In genomic region chr17:76700627-76701470, GRCh38 we compare ENCODE assay signal across 8 cellular contexts. TPM values are rescaled to one million over a fixed set of nuclear protein-coding genes. Genes with fewer than 3 reads are reported as not detected.
DNase-seq lines count a peak whose midpoint lies in the region; ATAC-seq and TF ChIP-seq lines count a peak whose summit lies in the region.

No MANE protein-coding gene starts in this region.

- no peak overlapping the region for H3K4me3 Mint-ChIP-seq in MCF 10A (ENCODE audit: unreplicated experiment)

- H3K27ac ChIP-seq in breast epithelium (peak overlapping the region; percentile 89 to 96), transverse colon (peak overlapping the region; percentile 76 to 92 (median 86))

- no peak for ATAC-seq in HG03135 (IDR thresholded peaks at IDR 0.05; ENCODE audit: unreplicated experiment)

- intact Hi-C loops in breast epithelium (cut with DNase I; ENCODE audit: low total_unique reads): no loop called here
- intact Hi-C loops in MCF 10A (cut with micrococcal nuclease): no loop called here
- intact Hi-C loops in transverse colon (cut with DNase I; ENCODE audit: low total_unique reads): no loop called here

- 70% methylated on average over 32 of the region's 32 CpGs; no CpG with 5 or more reads in 1 of the 2 donors for WGBS in transverse colon (ENCODE audit: low coverage in 1 of 2), 2 donors

- H3K27me3 Mint-ChIP-seq in MCF 10A (ENCODE audit: insufficient read depth, unreplicated experiment): no peaks in the 10 kb centered on the region

- in situ Hi-C loops in transverse colon (cut with MboI; ENCODE audit: low pct_ligation_motif_present in 1 of 4, low pct_unique_long_range_greater_than_20kb in 1 of 4, low sequenced_read_pairs in 3 of 4): loop anchor here in 1 of 4 donors (25.0 kb wide), 1 partner anchor 164 kb away; the partner anchor contains the start of genes CYGB and PRCD

- DNase-seq in breast epithelium (ENCODE audit: low spot score in 2 of 2): peak in 1 of 2 donors; percentile 77
- no peak for DNase-seq in MCF 10A (ENCODE audit: unreplicated experiment)
- DNase-seq in cerebellum (ENCODE audit: low spot score): peak; percentile 69
- peak; percentile 83 to 91 for DNase-seq in lung microvascular endothelial cell (ENCODE audit: low read depth in 2 of 2)
- peak; percentile 43 for DNase-seq in transverse colon
- DNase-seq in activated gamma-delta T cell treated with Interleukin-2 at 50 U/mL for 16 hours: no peak
- DNase-seq in activated effector memory CD4-positive, alpha-beta T cell treated with Interleukin-2 at 50 U/mL for 16 hours: no peak

- peaks cover 0 to 10% of the 10 kb centered on the region in 2 donors for H3K4me1 ChIP-seq in breast epithelium
- H3K4me1 ChIP-seq in transverse colon: peaks cover 23 to 71% (median 34%) of the 10 kb centered on the region in 4 donors

- H3K9me3 ChIP-seq in breast epithelium (no peaks in the 10 kb centered on the region), transverse colon (no peaks in the 10 kb centered on the region)

- no peak for TF ChIP-seq EP300 in transverse colon (IDR thresholded peaks at IDR 0.05; ENCODE audit: low read depth)

- H3K36me3 Mint-ChIP-seq in MCF 10A (ENCODE audit: insufficient read depth, unreplicated experiment): no peaks in the 10 kb centered on the region

- H3K4me3 ChIP-seq in breast epithelium: peak overlapping the region in 2 of 3 donors; percentile 35 to 60
- H3K4me3 ChIP-seq in transverse colon: peak overlapping the region in 1 of 4 donors; percentile 22

- no TSS peak for BruUV-seq in MCF 10A (replicated peaks; lab: Mats Ljungman, UMichigan)

- H3K36me3 ChIP-seq in breast epithelium (no peaks in the 10 kb centered on the region), transverse colon (no peaks in the 10 kb centered on the region)

- CTCF ChIA-PET in MCF 10A (lab: Yijun Ruan, JAX): interaction anchor here (0.5 to 1.2 kb wide), 2 partner anchors 10 to 12 kb away, joined by 3 read pairs; no protein-coding TSS in a partner anchor

- H3K27me3 ChIP-seq in breast epithelium: no peaks in the 10 kb centered on the region
- no peaks in the 10 kb centered on the region for H3K27me3 ChIP-seq in transverse colon

- no peaks in the 10 kb centered on the region for H3K9me3 Mint-ChIP-seq in MCF 10A (ENCODE audit: unreplicated experiment)

- H3K4me1 Mint-ChIP-seq in MCF 10A (ENCODE audit: insufficient read depth, unreplicated experiment): peaks cover 10% of the 10 kb centered on the region

- POLR2A ChIA-PET in MCF 10A (lab: Yijun Ruan, JAX): no interaction called here

- no peak for TF ChIP-seq CTCF in breast epithelium (IDR thresholded peaks at IDR 0.05)
- no peak for TF ChIP-seq CTCF in MCF 10A (IDR thresholded peaks at IDR 0.05; ENCODE audit: unreplicated experiment)
- no peak for TF ChIP-seq CTCF in transverse colon (IDR thresholded peaks at IDR 0.05)

- no peak overlapping the region for H3K27ac Mint-ChIP-seq in MCF 10A (ENCODE audit: low read depth, unreplicated experiment)

- TF ChIP-seq POLR2A in breast epithelium (IDR thresholded peaks at IDR 0.05) (no peak), transverse colon (IDR thresholded peaks at IDR 0.05) (no peak)

RNA-seq across cellular contexts. Expression of gene MXRA7, which starts 9.9 kb away (rescaled TPM):
- total RNA-seq in breast epithelium (100 to 1,000 TPM; 106 to 242 (median 113) TPM), MCF 10A (2022) (33.6 and 35.1 TPM in 2 replicates), cerebellum (56.8 TPM), lung microvascular endothelial cell (112 and 221 TPM in 2 replicates), transverse colon (100 to 1,000 TPM in 1 of 4 donors, 10 to 100 TPM in 3; 31.0 to 633 (median 52.5) TPM)

RNA-seq across cellular contexts. Expression of gene JMJD6, which starts 25.6 kb away (rescaled TPM):
- total RNA-seq in breast epithelium: 10 to 100 TPM; 13.1 to 34.1 (median 25.6) TPM
- 29.4 and 45.8 TPM in 2 replicates for total RNA-seq in MCF 10A (2022)
- total RNA-seq in cerebellum: 20.1 TPM
- total RNA-seq in lung microvascular endothelial cell: 10.5 and 15.1 TPM in 2 replicates
- 10 to 100 TPM; 25.4 to 58.4 (median 26.9) TPM for total RNA-seq in transverse colon

RNA-seq across cellular contexts. Expression of gene METTL23, which starts 25.8 kb away (rescaled TPM):
- total RNA-seq in breast epithelium (10 to 100 TPM; 25.6 to 47.7 (median 28.5) TPM), MCF 10A (2022) (35.1 and 37.1 TPM in 2 replicates), cerebellum (11.1 TPM), lung microvascular endothelial cell (20.0 and 22.8 TPM in 2 replicates), transverse colon (10 to 100 TPM in 3 of 4 donors, not detected in 1; 11.2 to 34.1 (median 24.7) TPM)

RNA-seq across cellular contexts. Expression of gene SRSF2, which starts 36.3 kb away (rescaled TPM):
- total RNA-seq in breast epithelium: 100 to 1,000 TPM; 143 to 247 (median 244) TPM
- 161 and 168 TPM in 2 replicates for total RNA-seq in MCF 10A (2022)
- 114 TPM for total RNA-seq in cerebellum
- total RNA-seq in lung microvascular endothelial cell: 142 and 143 TPM in 2 replicates
- total RNA-seq in transverse colon: 1,000 to 10,000 TPM in 1 of 4 donors, 100 to 1,000 TPM in 3; 193 to 1,196 (median 348) TPM

RNA-seq across cellular contexts. Expression of gene MFSD11, which starts 37.1 kb away (rescaled TPM):
- total RNA-seq in breast epithelium (10 to 100 TPM; 20.6 to 42.6 (median 23.6) TPM), MCF 10A (2022) (11.6 and 13.8 TPM in 2 replicates), cerebellum (63.4 TPM), lung microvascular endothelial cell (21.1 and 31.9 TPM in 2 replicates), transverse colon (10 to 100 TPM in 3 of 4 donors, 1 to 10 TPM in 1; 7.6 to 41.3 (median 25.7) TPM)

Comparison
In these comparisons a context has a peak if more than half of its experiments do, and no peak if none do; other contexts are left out.
1. DNase-seq: peak in cerebellum (single experiment), lung microvascular endothelial cell (2 of 2) and transverse colon (single experiment); none in MCF 10A (single experiment), activated gamma-delta T cell treated with Interleukin-2 at 50 U/mL for 16 hours (single experiment) and activated effector memory CD4-positive, alpha-beta T cell treated with Interleukin-2 at 50 U/mL for 16 hours (single experiment).